In genomic region chr4:85498068-85498733, GRCh38 we compare ENCODE assay signal across 8 cellular contexts. TPM values are rescaled to one million over a fixed set of nuclear protein-coding genes. Genes with fewer than 3 reads are reported as not detected.
A peak's percentile ranks its signal among the peaks of the same experiment; 100 is the strongest.
DNase-seq lines count a peak whose midpoint lies in the region; FAIRE-seq and TF ChIP-seq lines count a peak whose summit lies in the region.

No MANE protein-coding gene starts in this region.

- H3K79me2 ChIP-seq in osteoblast (ENCODE audit: insufficient read depth, low read length): no peaks in the 10 kb centered on the region

- H3K27ac ChIP-seq in osteoblast (ENCODE audit: low read depth, low read length): peak overlapping the region; percentile 47

- TF ChIP-seq CTCF in GM13976 (IDR thresholded peaks at IDR 0.05; ENCODE audit: borderline replicate concordance, control extremely low read depth, extremely low read depth, insufficient read depth, missing control alignments) (no peak), cardiac fibroblast (IDR thresholded peaks at IDR 0.05; ENCODE audit: low read depth, low read length) (no peak), osteoblast (IDR thresholded peaks at IDR 0.05; ENCODE audit: extremely low read depth, low read depth, low read length) (no peak)

- peak overlapping the region; percentile 85 for H2AFZ ChIP-seq in osteoblast (ENCODE audit: low read length)

- no peaks in the 10 kb centered on the region for H3K36me3 ChIP-seq in osteoblast (ENCODE audit: insufficient read depth, low read length)

- peak overlapping the region; percentile 1 for H3K4me2 ChIP-seq in osteoblast (ENCODE audit: insufficient read depth, low read length)

- in situ Hi-C loops in GM13976 (cut with MboI; ENCODE audit: low sequenced_read_pairs, unreplicated experiment): no loop called here

- no peak for TF ChIP-seq POLR2A in H54 (IDR thresholded peaks at IDR 0.05; ENCODE audit: low read depth, low read length)

- DNase-seq in GM13976 (ENCODE audit: low spot score) (peak; percentile 50), H54 (ENCODE audit: insufficient read length, low spot score) (no peak), Kasumi-1 (lab: John Stamatoyannopoulos, UW) (peak; percentile 82 to 87), cardiac fibroblast (ENCODE audit: low read depth in 2 of 2) (peak; percentile 73 to 83), osteoblast (ENCODE audit: insufficient read length, low spot score, missing footprints) (peak; percentile 73), HuH-7.5 (ENCODE audit: low spot score) (no peak), GM19240 (ENCODE audit: insufficient read length, low spot score) (no peak), SW480 (ENCODE audit: low spot score) (no peak)

- H3K4me3 ChIP-seq in cardiac fibroblast (replicated peaks in 1 of 2; ENCODE audit: low read depth in 2 of 2, low read length in 2 of 2): no peak overlapping the region
- H3K4me3 ChIP-seq in osteoblast (ENCODE audit: insufficient read depth, low read length): no peak overlapping the region

- no peaks in the 10 kb centered on the region for H3K27me3 ChIP-seq in osteoblast (ENCODE audit: insufficient read depth, low read length)

- peaks cover 34% of the 10 kb centered on the region for H3K4me1 ChIP-seq in osteoblast (ENCODE audit: insufficient read depth, low read length)

- no peaks in the 10 kb centered on the region for H4K20me1 ChIP-seq in osteoblast (ENCODE audit: insufficient read depth, low read length)

- no peaks in the 10 kb centered on the region for H3K9me3 ChIP-seq in osteoblast (ENCODE audit: low read depth, low read length)

- FAIRE-seq in H54 (lab: Jason Lieb, UNC): peak; percentile 48

RNA-seq across cellular contexts. Expression of gene ARHGAP24, which starts 23.3 kb away (rescaled TPM):
- 52.5 and 81.3 TPM in 2 replicates for total RNA-seq in osteoblast

Comparison
In these comparisons a context has a peak if more than half of its experiments do, and no peak if none do; other contexts are left out.
1. DNase-seq: peak in GM13976 (single experiment), Kasumi-1 (2 of 2), cardiac fibroblast (2 of 2) and osteoblast (single experiment); none in H54 (single experiment), HuH-7.5 (single experiment), GM19240 (single experiment) and SW480 (single experiment).